1 cellular context compared by ENCODE assay signal in the genomic region with DNA sequence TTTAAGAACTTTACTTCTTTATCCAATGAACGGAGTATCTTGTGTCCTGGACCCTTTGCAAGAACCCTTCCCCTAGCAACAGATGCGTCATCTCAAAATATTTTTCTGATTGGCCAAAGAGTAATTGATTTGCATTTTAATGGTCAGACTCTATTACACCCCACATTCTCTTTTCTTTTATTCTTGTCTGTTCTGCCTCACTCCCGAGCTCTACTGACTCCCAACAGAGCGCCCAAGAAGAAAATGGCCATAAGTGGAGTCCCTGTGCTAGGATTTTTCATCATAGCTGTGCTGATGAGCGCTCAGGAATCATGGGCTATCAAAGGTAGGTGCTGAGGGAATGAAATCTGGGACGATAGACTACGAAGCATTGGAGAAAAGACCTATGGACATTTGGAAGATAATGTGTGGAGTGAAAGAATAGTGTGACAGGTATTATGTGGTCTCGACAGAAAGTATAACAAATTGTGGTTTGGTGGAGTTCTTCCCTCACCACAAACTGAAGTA.
TF ChIP-seq lines count a peak whose summit lies in the region.

A gene (plus strand): TSS at position 180 of the 507 bp plus-strand sequence. CDS start 64 bp downstream, at position 244.

TF ChIP-seq in WTC11, 78 proteins besides CTCF, POLR2A, EP300 and RAD21 (continued from another document):
- TF ChIP-seq, protein P1, sequence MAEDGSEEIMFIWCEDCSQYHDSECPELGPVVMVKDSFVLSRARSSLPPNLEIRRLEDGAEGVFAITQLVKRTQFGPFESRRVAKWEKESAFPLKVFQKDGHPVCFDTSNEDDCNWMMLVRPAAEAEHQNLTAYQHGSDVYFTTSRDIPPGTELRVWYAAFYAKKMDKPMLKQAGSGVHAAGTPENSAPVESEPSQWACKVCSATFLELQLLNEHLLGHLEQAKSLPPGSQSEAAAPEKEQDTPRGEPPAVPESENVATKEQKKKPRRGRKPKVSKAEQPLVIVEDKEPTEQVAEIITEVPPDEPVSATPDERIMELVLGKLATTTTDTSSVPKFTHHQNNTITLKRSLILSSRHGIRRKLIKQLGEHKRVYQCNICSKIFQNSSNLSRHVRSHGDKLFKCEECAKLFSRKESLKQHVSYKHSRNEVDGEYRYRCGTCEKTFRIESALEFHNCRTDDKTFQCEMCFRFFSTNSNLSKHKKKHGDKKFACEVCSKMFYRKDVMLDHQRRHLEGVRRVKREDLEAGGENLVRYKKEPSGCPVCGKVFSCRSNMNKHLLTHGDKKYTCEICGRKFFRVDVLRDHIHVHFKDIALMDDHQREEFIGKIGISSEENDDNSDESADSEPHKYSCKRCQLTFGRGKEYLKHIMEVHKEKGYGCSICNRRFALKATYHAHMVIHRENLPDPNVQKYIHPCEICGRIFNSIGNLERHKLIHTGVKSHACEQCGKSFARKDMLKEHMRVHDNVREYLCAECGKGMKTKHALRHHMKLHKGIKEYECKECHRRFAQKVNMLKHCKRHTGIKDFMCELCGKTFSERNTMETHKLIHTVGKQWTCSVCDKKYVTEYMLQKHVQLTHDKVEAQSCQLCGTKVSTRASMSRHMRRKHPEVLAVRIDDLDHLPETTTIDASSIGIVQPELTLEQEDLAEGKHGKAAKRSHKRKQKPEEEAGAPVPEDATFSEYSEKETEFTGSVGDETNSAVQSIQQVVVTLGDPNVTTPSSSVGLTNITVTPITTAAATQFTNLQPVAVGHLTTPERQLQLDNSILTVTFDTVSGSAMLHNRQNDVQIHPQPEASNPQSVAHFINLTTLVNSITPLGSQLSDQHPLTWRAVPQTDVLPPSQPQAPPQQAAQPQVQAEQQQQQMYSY (CRISPR knock-in tag; IDR thresholded peaks at IDR 0.05): no peak
- TF ChIP-seq ZNF121 (CRISPR knock-in tag; IDR thresholded peaks at IDR 0.05): no peak
- no peak for TF ChIP-seq ZNF263 (CRISPR knock-in tag; IDR thresholded peaks at IDR 0.05; ENCODE audit: low read depth)
- TF ChIP-seq TEAD4 (CRISPR knock-in tag; IDR thresholded peaks at IDR 0.05): no peak
- TF ChIP-seq, protein P2, sequence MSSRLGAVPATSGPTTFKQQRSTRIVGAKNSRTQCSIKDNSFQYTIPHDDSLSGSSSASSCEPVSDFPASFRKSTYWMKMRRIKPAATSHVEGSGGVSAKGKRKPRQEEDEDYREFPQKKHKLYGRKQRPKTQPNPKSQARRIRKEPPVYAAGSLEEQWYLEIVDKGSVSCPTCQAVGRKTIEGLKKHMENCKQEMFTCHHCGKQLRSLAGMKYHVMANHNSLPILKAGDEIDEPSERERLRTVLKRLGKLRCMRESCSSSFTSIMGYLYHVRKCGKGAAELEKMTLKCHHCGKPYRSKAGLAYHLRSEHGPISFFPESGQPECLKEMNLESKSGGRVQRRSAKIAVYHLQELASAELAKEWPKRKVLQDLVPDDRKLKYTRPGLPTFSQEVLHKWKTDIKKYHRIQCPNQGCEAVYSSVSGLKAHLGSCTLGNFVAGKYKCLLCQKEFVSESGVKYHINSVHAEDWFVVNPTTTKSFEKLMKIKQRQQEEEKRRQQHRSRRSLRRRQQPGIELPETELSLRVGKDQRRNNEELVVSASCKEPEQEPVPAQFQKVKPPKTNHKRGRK (CRISPR knock-in tag; IDR thresholded peaks at IDR 0.05; ENCODE audit: borderline replicate concordance): no peak
- TF ChIP-seq, protein P3, sequence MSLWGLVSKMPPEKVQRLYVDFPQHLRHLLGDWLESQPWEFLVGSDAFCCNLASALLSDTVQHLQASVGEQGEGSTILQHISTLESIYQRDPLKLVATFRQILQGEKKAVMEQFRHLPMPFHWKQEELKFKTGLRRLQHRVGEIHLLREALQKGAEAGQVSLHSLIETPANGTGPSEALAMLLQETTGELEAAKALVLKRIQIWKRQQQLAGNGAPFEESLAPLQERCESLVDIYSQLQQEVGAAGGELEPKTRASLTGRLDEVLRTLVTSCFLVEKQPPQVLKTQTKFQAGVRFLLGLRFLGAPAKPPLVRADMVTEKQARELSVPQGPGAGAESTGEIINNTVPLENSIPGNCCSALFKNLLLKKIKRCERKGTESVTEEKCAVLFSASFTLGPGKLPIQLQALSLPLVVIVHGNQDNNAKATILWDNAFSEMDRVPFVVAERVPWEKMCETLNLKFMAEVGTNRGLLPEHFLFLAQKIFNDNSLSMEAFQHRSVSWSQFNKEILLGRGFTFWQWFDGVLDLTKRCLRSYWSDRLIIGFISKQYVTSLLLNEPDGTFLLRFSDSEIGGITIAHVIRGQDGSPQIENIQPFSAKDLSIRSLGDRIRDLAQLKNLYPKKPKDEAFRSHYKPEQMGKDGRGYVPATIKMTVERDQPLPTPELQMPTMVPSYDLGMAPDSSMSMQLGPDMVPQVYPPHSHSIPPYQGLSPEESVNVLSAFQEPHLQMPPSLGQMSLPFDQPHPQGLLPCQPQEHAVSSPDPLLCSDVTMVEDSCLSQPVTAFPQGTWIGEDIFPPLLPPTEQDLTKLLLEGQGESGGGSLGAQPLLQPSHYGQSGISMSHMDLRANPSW (CRISPR knock-in tag; conservative IDR thresholded peaks at IDR 0.05; ENCODE audit: low read depth): no peak
